In genomic region chr5:134435525-134435924, GRCh38 we compare ENCODE assay signal across 11 cellular contexts. TPM values are rescaled to one million over a fixed set of nuclear protein-coding genes. Genes with fewer than 3 reads are reported as not detected.
DNase-seq lines count a peak whose midpoint lies in the region; ATAC-seq and TF ChIP-seq lines count a peak whose summit lies in the region.
"Had no signal": no experiment of that assay in that cellular context is flagged by ENCODE, and none has a peak within 500 bp of the region (broad histone marks: within the 10 kb centered on the region; RNA-seq: fewer than 3 reads in every experiment).

No MANE protein-coding gene starts in this region.

- POLR2A ChIA-PET in T-cell (lab: Charles Lee), result no interaction called here

- H3K4me3 ChIP-seq in ascending aorta, result no peak overlapping the region
- H3K4me3 ChIP-seq: pancreas, SK-N-MC had no signal

- no peaks in the 10 kb centered on the region for H3K9me3 Mint-ChIP-seq in T-cell

- CTCF ChIA-PET in T-cell (lab: Charles Lee), result no interaction called here

- no peaks in the 10 kb centered on the region for H3K27me3 ChIP-seq in ascending aorta
- H3K27me3 ChIP-seq: pancreas had no signal

- H3K9me3 ChIP-seq in T-helper 17 cell (ENCODE audit: control insufficient read depth, low read length, poor library complexity, severe bottlenecking) (no peaks in the 10 kb centered on the region), ascending aorta (no peaks in the 10 kb centered on the region)
- H3K9me3 ChIP-seq: pancreas had no signal

- H3K4me1 Mint-ChIP-seq in T-helper 17 cell, result peaks cover 17% of the 10 kb centered on the region
- H3K4me1 Mint-ChIP-seq in T-cell, result peaks cover 11 to 23% (median 19%) of the 10 kb centered on the region in 3 donors

- H3K27ac ChIP-seq in ascending aorta, result no peak overlapping the region
- H3K27ac ChIP-seq: SK-N-MC had no signal

- no peak for TF ChIP-seq CTCF in ascending aorta (IDR thresholded peaks at IDR 0.05)

- H3K36me3 ChIP-seq in ascending aorta, result no peaks in the 10 kb centered on the region
- H3K36me3 ChIP-seq: pancreas had no signal

- H3K4me3 Mint-ChIP-seq in T-helper 17 cell (peak overlapping the region; percentile 7), T-cell (no peak overlapping the region)

- DNase-seq in A172 (ENCODE audit: low spot score), result peak; percentile 73
- DNase-seq in DMS53 (lab: John Stamatoyannopoulos, UW), result peak; percentile 75
- no peak for DNase-seq in T-helper 17 cell
- DNase-seq in kidney tubule cell (ENCODE audit: low spot score), result peak; percentile 92
- no peak for DNase-seq in T-cell
- no peak for DNase-seq in SK-N-DZ (ENCODE audit: low spot score)
- DNase-seq in ascending aorta (ENCODE audit: low spot score in 2 of 2), result no peak
- no peak for DNase-seq in inferior parietal cortex (ENCODE audit: extremely low spot score)
- DNase-seq: NCI-H2171 treated with DMSO at 0.1 percent for 48 hours, pancreas had no signal

- H3K27ac Mint-ChIP-seq in T-helper 17 cell, result peak overlapping the region; percentile 86
- no peak overlapping the region for H3K27ac Mint-ChIP-seq in T-cell

- peaks cover 5% of the 10 kb centered on the region for H3K27me3 Mint-ChIP-seq in T-helper 17 cell
- peaks cover 0 to 3% of the 10 kb centered on the region in 2 donors for H3K27me3 Mint-ChIP-seq in T-cell

- intact Hi-C loops in ascending aorta (cut with DNase I), result loop anchor here (5.0 kb wide), 1 partner anchor 67 kb away; no protein-coding TSS in a partner anchor

- peaks cover 0 to 12% of the 10 kb centered on the region in 2 donors for H3K4me1 ChIP-seq in ascending aorta

- no peaks in the 10 kb centered on the region for H3K36me3 Mint-ChIP-seq in T-helper 17 cell (ENCODE audit: low read depth)
- H3K36me3 Mint-ChIP-seq in T-cell, result no peaks in the 10 kb centered on the region

- ATAC-seq in T-helper 17 cell (no peak), T-cell (replicated peaks in 1 of 4) (no peak)
- ATAC-seq: pancreas had no signal

RNA-seq across cellular contexts. Expression of gene CDKN2AIPNL, which starts 23.8 kb away (rescaled TPM):
- total RNA-seq in A172 (2014; rRNA removed; shearing (Covaris generic)), result 68.4 and 70.6 TPM in 2 replicates
- total RNA-seq in T-helper 17 cell, result 10 to 100 TPM; 16.6 to 17.5 TPM
- 10 to 100 TPM; 14.0 to 17.3 (median 15.3) TPM for total RNA-seq in T-cell
- 88.4 and 126 TPM in 2 replicates for polyA plus RNA-seq in SK-N-DZ (2014; cell fraction: cytosol; rRNA removed)
- polyA plus RNA-seq in SK-N-DZ (2014; cell fraction: nucleus; rRNA removed), result 17.5 and 20.1 TPM in 2 replicates
- 6.0 TPM for total RNA-seq in ascending aorta

Comparison
In these comparisons a context has a peak if more than half of its experiments do, and no peak if none do; other contexts are left out.
1. DNase-seq: peak in A172 (single experiment), DMS53 (single experiment) and kidney tubule cell (single experiment); none in T-helper 17 cell (0 of 3), T-cell (0 of 34), SK-N-DZ (single experiment), ascending aorta (0 of 2) and inferior parietal cortex (single experiment).